1 cellular context compared by ENCODE assay signal in the genomic region with DNA sequence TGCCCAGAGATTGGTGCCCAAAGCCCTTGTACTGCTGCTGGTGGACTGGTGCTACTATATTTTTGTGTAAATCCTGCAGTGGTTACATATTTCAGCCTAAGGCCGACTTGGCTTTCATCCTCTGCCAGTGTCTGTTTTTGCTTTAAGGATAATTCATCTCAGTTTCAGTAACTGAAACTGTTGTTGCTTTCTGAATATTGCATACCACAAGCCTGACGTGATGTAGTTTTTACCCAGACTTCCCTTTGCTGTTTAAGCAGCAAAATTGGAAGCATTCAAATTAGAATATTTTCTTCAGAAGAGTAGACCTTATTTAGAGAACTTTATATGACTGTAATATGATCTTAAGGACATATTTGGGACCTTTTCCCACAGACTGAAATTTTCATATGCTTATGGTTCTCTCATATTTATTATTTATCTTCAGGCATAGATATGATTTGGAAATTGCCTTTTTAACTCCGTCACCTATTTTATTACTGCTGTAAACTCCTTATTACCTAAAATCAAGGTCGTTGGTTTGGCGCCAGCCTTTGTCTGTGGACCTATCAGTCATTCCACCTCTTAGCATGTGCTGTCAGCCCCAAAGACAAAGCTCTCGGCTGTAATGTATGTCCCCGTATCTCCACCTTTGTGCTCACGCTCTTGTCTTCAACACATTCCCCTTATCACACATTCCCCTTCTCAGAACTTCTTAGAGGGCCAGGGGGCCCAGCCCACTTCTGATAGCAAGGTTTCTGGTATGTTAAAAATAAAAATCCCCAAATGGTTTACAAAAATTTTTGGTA.
TF ChIP-seq lines count a peak whose summit lies in the region.

No MANE protein-coding gene starts in this region.

TF ChIP-seq in IMR-90, 13 proteins besides CTCF, POLR2A, EP300 and RAD21 (continued from another document):
- TF ChIP-seq, protein P1, sequence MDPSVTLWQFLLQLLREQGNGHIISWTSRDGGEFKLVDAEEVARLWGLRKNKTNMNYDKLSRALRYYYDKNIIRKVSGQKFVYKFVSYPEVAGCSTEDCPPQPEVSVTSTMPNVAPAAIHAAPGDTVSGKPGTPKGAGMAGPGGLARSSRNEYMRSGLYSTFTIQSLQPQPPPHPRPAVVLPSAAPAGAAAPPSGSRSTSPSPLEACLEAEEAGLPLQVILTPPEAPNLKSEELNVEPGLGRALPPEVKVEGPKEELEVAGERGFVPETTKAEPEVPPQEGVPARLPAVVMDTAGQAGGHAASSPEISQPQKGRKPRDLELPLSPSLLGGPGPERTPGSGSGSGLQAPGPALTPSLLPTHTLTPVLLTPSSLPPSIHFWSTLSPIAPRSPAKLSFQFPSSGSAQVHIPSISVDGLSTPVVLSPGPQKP (IDR thresholded peaks at IDR 0.05; ENCODE audit: borderline replicate concordance, low read depth, low read length), result no peak
